In the genomic region with DNA sequence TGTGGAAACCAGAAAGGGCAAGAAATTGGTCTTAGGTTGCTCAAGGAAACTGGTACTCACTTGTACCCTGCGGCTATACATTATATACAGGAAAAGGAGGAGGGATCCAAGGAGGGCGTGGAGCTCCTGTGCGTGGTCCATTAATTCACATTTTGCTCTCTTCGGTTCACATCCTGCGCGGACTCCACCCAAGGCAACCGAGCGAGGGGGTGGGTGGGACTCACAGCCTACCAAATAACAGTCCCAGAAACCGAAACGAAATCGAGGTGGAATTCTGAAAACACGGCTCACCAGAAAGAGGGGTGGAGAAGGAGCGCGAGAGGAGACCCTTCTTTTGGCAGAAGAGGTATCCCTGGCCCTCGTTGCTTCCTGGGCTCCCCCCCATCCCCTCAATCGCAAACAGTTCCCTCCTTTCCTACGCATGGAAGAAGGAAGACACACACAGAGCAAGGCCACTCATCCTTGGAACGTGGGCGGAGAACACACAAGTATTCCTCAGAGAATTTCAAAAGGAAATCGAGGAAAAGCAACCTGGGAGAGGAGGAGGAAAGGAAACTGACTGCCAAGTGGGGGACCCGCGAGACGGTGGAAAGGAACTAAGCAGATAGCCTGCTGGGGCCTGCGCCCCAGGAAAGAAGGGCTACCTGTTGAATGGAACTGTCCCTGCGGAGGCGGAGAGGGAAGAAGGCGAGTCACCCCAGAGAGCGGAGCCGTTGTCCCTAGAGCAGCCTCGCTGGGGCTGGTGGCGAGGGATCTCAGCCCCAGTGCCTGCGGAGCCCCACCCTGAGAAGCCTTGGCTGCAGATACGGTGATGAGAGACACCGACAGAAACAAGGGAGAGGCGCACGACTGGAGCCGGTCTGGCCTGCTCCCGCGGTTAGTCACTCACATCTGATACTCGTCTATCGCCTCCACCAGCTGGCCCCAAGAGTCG, we compare ENCODE assay signal across 1 cellular context.
TF ChIP-seq lines count a peak whose summit lies in the region.

No MANE protein-coding gene starts in this region.

TF ChIP-seq in K562, 482 proteins besides CTCF, POLR2A, EP300 and RAD21 (continued from another document and continues in another):
- TF ChIP-seq, protein P1, sequence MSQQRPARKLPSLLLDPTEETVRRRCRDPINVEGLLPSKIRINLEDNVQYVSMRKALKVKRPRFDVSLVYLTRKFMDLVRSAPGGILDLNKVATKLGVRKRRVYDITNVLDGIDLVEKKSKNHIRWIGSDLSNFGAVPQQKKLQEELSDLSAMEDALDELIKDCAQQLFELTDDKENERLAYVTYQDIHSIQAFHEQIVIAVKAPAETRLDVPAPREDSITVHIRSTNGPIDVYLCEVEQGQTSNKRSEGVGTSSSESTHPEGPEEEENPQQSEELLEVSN (IDR thresholded peaks at IDR 0.05; ENCODE audit: borderline replicate concordance in 1 of 2, extremely low read depth in 1 of 2, insufficient read depth in 1 of 2, insufficient read length in 1 of 2, low read depth in 1 of 2, low read length in 1 of 2, poor library complexity in 1 of 2, severe bottlenecking in 1 of 2), result peak; percentile 26 to 36
- no peak for TF ChIP-seq HDAC8 (tag; IDR thresholded peaks at IDR 0.05)
- TF ChIP-seq NFRKB (IDR thresholded peaks at IDR 0.05; ENCODE audit: low read depth), result no peak
- TF ChIP-seq SMAD2 (IDR thresholded peaks at IDR 0.05; ENCODE audit: low read depth, low read length), result no peak
- TF ChIP-seq PPARD (CRISPR knock-in tag; IDR thresholded peaks at IDR 0.05), result no peak
- TF ChIP-seq PHF8 (IDR thresholded peaks at IDR 0.05; ENCODE audit: borderline replicate concordance, low read length), result peak; percentile 34; the same call in 1 of the 2 replicates
- TF ChIP-seq STAG1 (CRISPR knock-in tag; IDR thresholded peaks at IDR 0.05; ENCODE audit: borderline replicate concordance), result no peak
- TF ChIP-seq RFX5 (IDR thresholded peaks at IDR 0.05; ENCODE audit: low read depth, low read length), result no peak
- TF ChIP-seq ZNF586 (CRISPR knock-in tag; conservative IDR thresholded peaks at IDR 0.05), result no peak
- TF ChIP-seq, protein P2, sequence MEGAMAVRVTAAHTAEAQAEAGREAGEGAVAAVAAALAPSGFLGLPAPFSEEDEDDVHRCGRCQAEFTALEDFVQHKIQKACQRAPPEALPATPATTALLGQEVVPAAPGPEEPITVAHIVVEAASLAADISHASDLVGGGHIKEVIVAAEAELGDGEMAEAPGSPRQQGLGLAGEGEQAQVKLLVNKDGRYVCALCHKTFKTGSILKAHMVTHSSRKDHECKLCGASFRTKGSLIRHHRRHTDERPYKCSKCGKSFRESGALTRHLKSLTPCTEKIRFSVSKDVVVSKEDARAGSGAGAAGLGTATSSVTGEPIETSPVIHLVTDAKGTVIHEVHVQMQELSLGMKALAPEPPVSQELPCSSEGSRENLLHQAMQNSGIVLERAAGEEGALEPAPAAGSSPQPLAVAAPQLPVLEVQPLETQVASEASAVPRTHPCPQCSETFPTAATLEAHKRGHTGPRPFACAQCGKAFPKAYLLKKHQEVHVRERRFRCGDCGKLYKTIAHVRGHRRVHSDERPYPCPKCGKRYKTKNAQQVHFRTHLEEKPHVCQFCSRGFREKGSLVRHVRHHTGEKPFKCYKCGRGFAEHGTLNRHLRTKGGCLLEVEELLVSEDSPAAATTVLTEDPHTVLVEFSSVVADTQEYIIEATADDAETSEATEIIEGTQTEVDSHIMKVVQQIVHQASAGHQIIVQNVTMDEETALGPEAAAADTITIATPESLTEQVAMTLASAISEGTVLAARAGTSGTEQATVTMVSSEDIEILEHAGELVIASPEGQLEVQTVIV (CRISPR knock-in tag; IDR thresholded peaks at IDR 0.05; ENCODE audit: borderline replicate concordance), result no peak
- no peak for TF ChIP-seq ZFP1 (CRISPR knock-in tag; IDR thresholded peaks at IDR 0.05)
- TF ChIP-seq, protein P3, sequence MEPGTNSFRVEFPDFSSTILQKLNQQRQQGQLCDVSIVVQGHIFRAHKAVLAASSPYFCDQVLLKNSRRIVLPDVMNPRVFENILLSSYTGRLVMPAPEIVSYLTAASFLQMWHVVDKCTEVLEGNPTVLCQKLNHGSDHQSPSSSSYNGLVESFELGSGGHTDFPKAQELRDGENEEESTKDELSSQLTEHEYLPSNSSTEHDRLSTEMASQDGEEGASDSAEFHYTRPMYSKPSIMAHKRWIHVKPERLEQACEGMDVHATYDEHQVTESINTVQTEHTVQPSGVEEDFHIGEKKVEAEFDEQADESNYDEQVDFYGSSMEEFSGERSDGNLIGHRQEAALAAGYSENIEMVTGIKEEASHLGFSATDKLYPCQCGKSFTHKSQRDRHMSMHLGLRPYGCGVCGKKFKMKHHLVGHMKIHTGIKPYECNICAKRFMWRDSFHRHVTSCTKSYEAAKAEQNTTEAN (CRISPR knock-in tag; IDR thresholded peaks at IDR 0.05), result no peak
- TF ChIP-seq, protein P4, sequence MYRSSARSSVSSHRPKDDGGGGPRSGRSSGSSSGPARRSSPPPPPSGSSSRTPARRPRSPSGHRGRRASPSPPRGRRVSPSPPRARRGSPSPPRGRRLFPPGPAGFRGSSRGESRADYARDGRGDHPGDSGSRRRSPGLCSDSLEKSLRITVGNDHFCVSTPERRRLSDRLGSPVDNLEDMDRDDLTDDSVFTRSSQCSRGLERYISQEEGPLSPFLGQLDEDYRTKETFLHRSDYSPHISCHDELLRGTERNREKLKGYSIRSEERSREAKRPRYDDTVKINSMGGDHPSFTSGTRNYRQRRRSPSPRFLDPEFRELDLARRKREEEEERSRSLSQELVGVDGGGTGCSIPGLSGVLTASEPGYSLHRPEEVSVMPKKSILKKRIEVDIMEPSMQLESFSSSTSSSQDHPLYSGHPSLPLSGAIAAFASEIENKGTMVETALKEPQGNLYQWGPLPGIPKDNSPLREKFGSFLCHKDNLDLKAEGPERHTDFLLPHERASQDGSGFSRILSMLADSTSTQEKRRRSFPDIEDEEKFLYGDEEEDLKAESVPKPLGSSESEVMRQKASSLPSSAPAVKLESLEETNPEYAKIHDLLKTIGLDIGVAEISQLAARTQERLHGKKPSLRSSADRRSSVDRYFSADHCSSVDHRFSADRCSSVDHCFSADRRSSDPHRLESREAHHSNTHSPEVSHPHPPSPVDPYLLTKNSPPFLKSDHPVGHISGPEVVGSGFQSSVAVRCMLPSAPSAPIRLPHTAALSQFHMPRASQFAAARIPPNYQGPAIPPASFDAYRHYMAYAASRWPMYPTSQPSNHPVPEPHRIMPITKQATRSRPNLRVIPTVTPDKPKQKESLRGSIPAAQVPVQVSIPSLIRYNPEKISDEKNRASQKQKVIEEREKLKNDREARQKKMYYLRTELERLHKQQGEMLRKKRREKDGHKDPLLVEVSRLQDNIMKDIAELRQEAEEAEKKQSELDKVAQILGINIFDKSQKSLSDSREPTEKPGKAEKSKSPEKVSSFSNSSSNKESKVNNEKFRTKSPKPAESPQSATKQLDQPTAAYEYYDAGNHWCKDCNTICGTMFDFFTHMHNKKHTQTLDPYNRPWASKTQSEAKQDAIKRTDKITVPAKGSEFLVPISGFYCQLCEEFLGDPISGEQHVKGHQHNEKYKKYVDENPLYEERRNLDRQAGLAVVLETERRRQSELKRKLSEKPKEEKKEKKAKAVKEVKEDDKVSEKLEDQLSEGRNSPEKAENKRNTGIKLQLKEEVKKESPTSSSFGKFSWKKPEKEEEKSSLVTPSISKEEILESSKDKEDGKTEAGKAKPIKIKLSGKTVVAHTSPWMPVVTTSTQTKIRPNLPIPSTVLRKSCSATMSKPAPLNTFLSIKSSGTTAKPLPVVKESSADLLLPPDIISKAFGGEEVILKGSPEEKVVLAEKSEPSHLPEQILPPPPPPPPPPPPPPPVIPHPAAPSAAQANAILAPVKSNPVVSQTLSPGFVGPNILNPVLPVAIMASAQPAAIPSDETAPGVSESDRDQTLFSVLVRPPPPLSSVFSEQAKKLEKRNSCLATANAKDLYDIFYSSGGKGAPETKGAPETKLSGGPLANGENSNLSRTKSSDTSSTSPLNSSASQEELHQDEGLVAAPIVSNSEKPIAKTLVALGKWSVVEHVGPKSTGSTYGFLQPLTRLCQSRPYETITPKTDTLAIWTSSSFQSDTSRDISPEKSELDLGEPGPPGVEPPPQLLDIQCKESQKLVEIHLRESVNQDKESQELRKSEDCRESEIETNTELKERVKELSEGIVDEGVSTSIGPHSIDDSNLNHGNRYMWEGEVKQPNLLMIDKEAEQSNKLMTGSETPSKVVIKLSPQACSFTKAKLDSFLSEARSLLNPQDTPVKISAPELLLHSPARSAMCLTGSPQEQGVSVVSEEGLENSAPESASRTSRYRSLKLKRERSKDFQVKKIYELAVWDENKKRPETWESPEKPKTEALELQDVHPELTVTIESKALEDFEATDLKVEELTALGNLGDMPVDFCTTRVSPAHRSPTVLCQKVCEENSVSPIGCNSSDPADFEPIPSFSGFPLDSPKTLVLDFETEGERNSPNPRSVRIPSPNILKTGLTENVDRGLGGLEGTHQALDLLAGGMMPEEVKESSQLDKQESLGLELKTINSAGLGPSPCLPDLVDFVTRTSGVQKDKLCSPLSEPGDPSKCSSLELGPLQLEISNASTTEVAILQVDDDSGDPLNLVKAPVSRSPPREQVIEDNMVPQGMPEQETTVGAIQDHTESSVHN (IDR thresholded peaks at IDR 0.05; ENCODE audit: borderline replicate concordance in 1 of 2, low read depth in 1 of 2), result no peak
- no peak for TF ChIP-seq POLR2AphosphoS2 (IDR thresholded peaks at IDR 0.05; ENCODE audit: low read length)
- TF ChIP-seq SAP30 (IDR thresholded peaks at IDR 0.05; ENCODE audit: borderline replicate concordance, insufficient read depth, low read depth, low read length, poor library complexity, severe bottlenecking), result no peak
- TF ChIP-seq, protein P5, sequence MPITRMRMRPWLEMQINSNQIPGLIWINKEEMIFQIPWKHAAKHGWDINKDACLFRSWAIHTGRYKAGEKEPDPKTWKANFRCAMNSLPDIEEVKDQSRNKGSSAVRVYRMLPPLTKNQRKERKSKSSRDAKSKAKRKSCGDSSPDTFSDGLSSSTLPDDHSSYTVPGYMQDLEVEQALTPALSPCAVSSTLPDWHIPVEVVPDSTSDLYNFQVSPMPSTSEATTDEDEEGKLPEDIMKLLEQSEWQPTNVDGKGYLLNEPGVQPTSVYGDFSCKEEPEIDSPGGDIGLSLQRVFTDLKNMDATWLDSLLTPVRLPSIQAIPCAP (CRISPR knock-in tag; IDR thresholded peaks at IDR 0.05; ENCODE audit: borderline replicate concordance), result no peak
- TF ChIP-seq TOE1 (IDR thresholded peaks at IDR 0.05; ENCODE audit: borderline replicate concordance), result 0 out of 2 replicates have a peak, but pooled peaks have one; percentile 11
- TF ChIP-seq TOE1 (CRISPR knock-in tag; IDR thresholded peaks at IDR 0.05; ENCODE audit: borderline replicate concordance, low read depth), result peak; percentile 83; the same call in 1 of the 2 replicates
- TF ChIP-seq, protein P6, sequence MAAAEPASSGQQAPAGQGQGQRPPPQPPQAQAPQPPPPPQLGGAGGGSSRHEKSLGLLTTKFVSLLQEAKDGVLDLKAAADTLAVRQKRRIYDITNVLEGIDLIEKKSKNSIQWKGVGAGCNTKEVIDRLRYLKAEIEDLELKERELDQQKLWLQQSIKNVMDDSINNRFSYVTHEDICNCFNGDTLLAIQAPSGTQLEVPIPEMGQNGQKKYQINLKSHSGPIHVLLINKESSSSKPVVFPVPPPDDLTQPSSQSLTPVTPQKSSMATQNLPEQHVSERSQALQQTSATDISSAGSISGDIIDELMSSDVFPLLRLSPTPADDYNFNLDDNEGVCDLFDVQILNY (CRISPR knock-in tag; IDR thresholded peaks at IDR 0.05), result peak; percentile 39; the same call in 1 of the 2 replicates
- TF ChIP-seq PHB2 (IDR thresholded peaks at IDR 0.05; ENCODE audit: low read depth), result 0 out of 2 replicates have a peak, but pooled peaks have one; percentile 8
- TF ChIP-seq NR4A1 (CRISPR knock-in tag; IDR thresholded peaks at IDR 0.05), result no peak
- no peak for TF ChIP-seq NR4A1 (tag; IDR thresholded peaks at IDR 0.05)
- TF ChIP-seq RB1 (IDR thresholded peaks at IDR 0.05; ENCODE audit: low read depth), result peak; percentile 51; the same call in 1 of the 2 replicates
- no peak for TF ChIP-seq PCBP2 (IDR thresholded peaks at IDR 0.05; ENCODE audit: low read depth, low read length, poor library complexity, severe bottlenecking)
- peak; percentile 66 for TF ChIP-seq MTA2 (IDR thresholded peaks at IDR 0.05; ENCODE audit: low read depth)
- TF ChIP-seq MCM2 (IDR thresholded peaks at IDR 0.05; ENCODE audit: low read depth), result no peak
- TF ChIP-seq FOXA1 (IDR thresholded peaks at IDR 0.05; ENCODE audit: borderline replicate concordance), result no peak
- TF ChIP-seq BRD4 (IDR thresholded peaks at IDR 0.05), result no peak
- TF ChIP-seq E2F3 (CRISPR knock-in tag; IDR thresholded peaks at IDR 0.05), result no peak
- TF ChIP-seq HSF4 (CRISPR knock-in tag; IDR thresholded peaks at IDR 0.05; ENCODE audit: borderline replicate concordance), result no peak
- TF ChIP-seq, protein P7, sequence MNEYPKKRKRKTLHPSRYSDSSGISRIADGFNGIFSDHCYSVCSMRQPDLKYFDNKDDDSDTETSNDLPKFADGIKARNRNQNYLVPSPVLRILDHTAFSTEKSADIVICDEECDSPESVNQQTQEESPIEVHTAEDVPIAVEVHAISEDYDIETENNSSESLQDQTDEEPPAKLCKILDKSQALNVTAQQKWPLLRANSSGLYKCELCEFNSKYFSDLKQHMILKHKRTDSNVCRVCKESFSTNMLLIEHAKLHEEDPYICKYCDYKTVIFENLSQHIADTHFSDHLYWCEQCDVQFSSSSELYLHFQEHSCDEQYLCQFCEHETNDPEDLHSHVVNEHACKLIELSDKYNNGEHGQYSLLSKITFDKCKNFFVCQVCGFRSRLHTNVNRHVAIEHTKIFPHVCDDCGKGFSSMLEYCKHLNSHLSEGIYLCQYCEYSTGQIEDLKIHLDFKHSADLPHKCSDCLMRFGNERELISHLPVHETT (CRISPR knock-in tag; conservative IDR thresholded peaks at IDR 0.05 in 1 of 2, IDR thresholded peaks at IDR 0.05 in 1 of 2), result 0 out of 4 replicates have a peak, but pooled peaks of 1 of the 2 experiments have one; percentile 16
- peak; percentile 93 for TF ChIP-seq CBFA2T3 (IDR thresholded peaks at IDR 0.05)
- TF ChIP-seq, protein P8, sequence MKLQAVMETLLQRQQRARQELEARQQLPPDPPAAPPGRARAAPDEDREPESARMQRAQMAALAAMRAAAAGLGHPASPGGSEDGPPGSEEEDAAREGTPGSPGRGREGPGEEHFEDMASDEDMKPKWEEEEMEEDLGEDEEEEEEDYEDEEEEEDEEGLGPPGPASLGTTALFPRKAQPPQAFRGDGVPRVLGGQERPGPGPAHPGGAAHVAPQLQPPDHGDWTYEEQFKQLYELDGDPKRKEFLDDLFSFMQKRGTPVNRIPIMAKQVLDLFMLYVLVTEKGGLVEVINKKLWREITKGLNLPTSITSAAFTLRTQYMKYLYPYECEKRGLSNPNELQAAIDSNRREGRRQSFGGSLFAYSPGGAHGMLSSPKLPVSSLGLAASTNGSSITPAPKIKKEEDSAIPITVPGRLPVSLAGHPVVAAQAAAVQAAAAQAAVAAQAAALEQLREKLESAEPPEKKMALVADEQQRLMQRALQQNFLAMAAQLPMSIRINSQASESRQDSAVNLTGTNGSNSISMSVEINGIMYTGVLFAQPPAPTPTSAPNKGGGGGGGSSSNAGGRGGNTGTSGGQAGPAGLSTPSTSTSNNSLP (IDR thresholded peaks at IDR 0.05; ENCODE audit: borderline replicate concordance, low read depth, low read length), result no peak
- no peak for TF ChIP-seq ZNF174 (CRISPR knock-in tag; IDR thresholded peaks at IDR 0.05)
- peak; percentile 83 for TF ChIP-seq RNF2 (IDR thresholded peaks at IDR 0.05)
